ENCODE assay signal across 14 cellular contexts in the genomic region with DNA sequence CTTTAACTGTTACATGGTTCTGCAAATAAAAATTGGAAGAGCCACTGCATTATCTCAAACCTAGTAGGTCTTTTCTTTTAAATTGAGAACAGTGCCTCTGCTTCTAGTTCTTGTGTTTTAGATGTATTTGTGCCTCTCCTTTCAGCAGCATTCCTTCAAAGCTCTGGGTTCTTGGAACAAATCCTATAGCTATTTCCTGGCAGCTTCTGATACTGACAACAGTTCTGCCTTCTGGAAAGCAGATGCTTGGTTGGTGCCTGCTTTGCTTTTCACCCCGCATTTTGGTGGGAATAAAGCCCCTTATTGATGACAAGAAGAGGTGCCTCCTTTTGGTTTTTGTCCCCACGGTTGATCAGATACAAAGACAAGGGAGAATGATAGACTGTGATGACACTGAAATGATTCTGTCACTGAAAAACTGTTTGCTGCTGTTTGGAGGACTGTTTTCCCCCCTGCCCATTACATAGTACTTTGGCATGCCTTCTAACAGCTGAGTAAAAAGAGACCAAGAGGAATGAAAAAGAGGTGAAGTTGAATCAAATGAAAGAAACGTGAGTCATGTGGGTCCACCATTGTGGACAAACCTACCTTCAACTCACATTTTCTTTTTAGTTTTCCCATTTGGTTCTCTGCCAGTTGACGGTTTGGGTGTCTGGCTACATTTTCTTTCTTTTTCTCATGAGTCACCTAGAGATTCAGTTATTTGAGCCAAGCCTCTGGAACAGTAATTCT. TPM values are rescaled to one million over a fixed set of nuclear protein-coding genes. Genes with fewer than 3 reads are reported as not detected.
DNase-seq lines count a peak whose midpoint lies in the region; ATAC-seq and TF ChIP-seq lines count a peak whose summit lies in the region.
"Had no signal": no experiment of that assay in that cellular context is flagged by ENCODE, and none has a peak within 500 bp of the region (broad histone marks: within the 10 kb centered on the region; RNA-seq: fewer than 3 reads in every experiment).

No MANE protein-coding gene starts in this region.

- TF ChIP-seq EP300 in esophagus muscularis mucosa (IDR thresholded peaks at IDR 0.05), result no peak

- peaks cover 50% of the 10 kb centered on the region for H3K36me3 Mint-ChIP-seq in HFFc6 (ENCODE audit: low read depth)

- H3K4me3 ChIP-seq in ACC112 (ENCODE audit: low read depth, low read length) (peak overlapping the region; percentile 8; the same call in 1 of the 2 replicates), astrocyte of the spinal cord (ENCODE audit: low read depth, low read length) (no peak overlapping the region), esophagus muscularis mucosa (no peak overlapping the region)

- no peaks in the 10 kb centered on the region for H3K27me3 ChIP-seq in ACC112 (ENCODE audit: insufficient read depth, low read length)
- no peaks in the 10 kb centered on the region for H3K27me3 ChIP-seq in foreskin keratinocyte
- H3K27me3 ChIP-seq in esophagus muscularis mucosa, result no peaks in the 10 kb centered on the region

- peaks cover 28% of the 10 kb centered on the region for H3K79me2 ChIP-seq in ACC112 (ENCODE audit: control insufficient read depth, insufficient read depth, low read length, unreplicated experiment)

- no peaks in the 10 kb centered on the region for H3K27me3 Mint-ChIP-seq in HFFc6 (ENCODE audit: insufficient read depth)
- H3K27me3 Mint-ChIP-seq: B cell, memory B cell had no signal

- DNase-seq in HFFc6, result peak; percentile 76
- DNase-seq in astrocyte of the spinal cord (ENCODE audit: low read depth, low spot score), result peak; percentile 90
- DNase-seq in foreskin keratinocyte, result peak; percentile 31 to 72
- no peak for DNase-seq in NCI-H1930 (lab: John Stamatoyannopoulos, UW)
- DNase-seq in activated effector memory CD4-positive, alpha-beta T cell treated with anti-CD3 and anti-CD28 coated beads, Interleukin-2, amount 50 U/mL, for 16 hours, result no peak
- no peak for DNase-seq in esophagus muscularis mucosa (ENCODE audit: extremely low spot score)
- DNase-seq in C1 segment of cervical spinal cord (lab: John Stamatoyannopoulos, UW), result no peak
- DNase-seq: activated CD8-positive, alpha-beta memory T cell treated with anti-CD3 and anti-CD28 coated beads, Interleukin-2, amount 50 U/mL, for 4 hours; effector CD8-positive, alpha-beta T cell; NCI-H526 treated with DMSO at 0.1 percent for 48 hours had no signal

- peaks cover 35% of the 10 kb centered on the region for H3K4me1 ChIP-seq in ACC112 (ENCODE audit: control insufficient read depth, insufficient read depth, low read length, unreplicated experiment)
- H3K4me1 ChIP-seq in foreskin keratinocyte, result peaks cover 15% of the 10 kb centered on the region
- peaks cover 7 to 15% (median 8%) of the 10 kb centered on the region in 4 donors for H3K4me1 ChIP-seq in esophagus muscularis mucosa

- peak overlapping the region; percentile 93 for H3K27ac Mint-ChIP-seq in HFFc6
- H3K27ac Mint-ChIP-seq: B cell, memory B cell had no signal

- H3K27ac ChIP-seq in ACC112 (ENCODE audit: low read depth, low read length), result peak overlapping the region; percentile 54
- peak overlapping the region; percentile 22 for H3K27ac ChIP-seq in foreskin keratinocyte
- no peak overlapping the region for H3K27ac ChIP-seq in esophagus muscularis mucosa (replicated peaks in 1 of 4)

- peaks cover 50% of the 10 kb centered on the region for H3K4me1 Mint-ChIP-seq in HFFc6 (ENCODE audit: low read depth)

- TF ChIP-seq POLR2A in esophagus muscularis mucosa (IDR thresholded peaks at IDR 0.05; ENCODE audit: low read depth), result no peak

- intact Hi-C loops in esophagus muscularis mucosa (cut with DNase I), result no loop called here

- H2AFZ ChIP-seq in ACC112 (ENCODE audit: low read length, unreplicated experiment), result peak overlapping the region; percentile 37

- WGBS in esophagus muscularis mucosa, result 63% methylated on average over 4 of the region's 4 CpGs

- no peaks in the 10 kb centered on the region for H3K9me3 ChIP-seq in esophagus muscularis mucosa

- in situ Hi-C loops in astrocyte of the spinal cord (cut with HindIII; ENCODE audit: low sequenced_read_pairs), result no loop called here

- H3K4me3 Mint-ChIP-seq in HFFc6, result peak overlapping the region; percentile 71
- H3K4me3 Mint-ChIP-seq: B cell, memory B cell had no signal

- no peak for TF ChIP-seq CTCF in HFFc6 (IDR thresholded peaks at IDR 0.05)
- TF ChIP-seq CTCF in astrocyte of the spinal cord (IDR thresholded peaks at IDR 0.05; ENCODE audit: low read depth, low read length), result no peak
- TF ChIP-seq CTCF in foreskin keratinocyte (conservative IDR thresholded peaks at IDR 0.05), result no peak
- no peak for TF ChIP-seq CTCF in esophagus muscularis mucosa (IDR thresholded peaks at IDR 0.05)

- H3K36me3 ChIP-seq in ACC112 (ENCODE audit: insufficient read depth, low read length) (peaks cover 33% of the 10 kb centered on the region), esophagus muscularis mucosa (peaks cover 10 to 67% (median 31%) of the 10 kb centered on the region in 4 donors)

- no peak for ATAC-seq in foreskin keratinocyte
- ATAC-seq: Right ventricle myocardium inferior had no signal

- H3K9me3 Mint-ChIP-seq in HFFc6, result no peaks in the 10 kb centered on the region
- H3K9me3 Mint-ChIP-seq: memory B cell had no signal

RNA-seq across cellular contexts. Expression of gene PTCD2, which starts 5.6 kb away (rescaled TPM):
- total RNA-seq in HFFc6 (2021; fragmentation: NEBNext Ultra II Directional; extraction: Animal tissue kit (Norgen Biotek cat#: 25700)), result 10 to 100 TPM; 10.8 to 14.4 (median 12.9) TPM
- total RNA-seq in foreskin keratinocyte (10.3 and 10.8 TPM in 2 replicates), esophagus muscularis mucosa (1 to 10 TPM; 3.5 to 7.1 (median 5.8) TPM)
- polyA plus RNA-seq in foreskin keratinocyte, result 6.3 and 7.6 TPM in 2 replicates

RNA-seq across cellular contexts. Expression of gene MRPS27, which starts 5.7 kb away (rescaled TPM):
- 10 to 100 TPM; 46.1 to 74.1 (median 57.9) TPM for total RNA-seq in HFFc6 (2021; fragmentation: NEBNext Ultra II Directional; extraction: Animal tissue kit (Norgen Biotek cat#: 25700))
- total RNA-seq in foreskin keratinocyte (77.0 and 77.9 TPM in 2 replicates), esophagus muscularis mucosa (10 to 100 TPM; 38.6 to 53.5 (median 45.7) TPM)
- 45.1 and 51.7 TPM in 2 replicates for polyA plus RNA-seq in foreskin keratinocyte

Comparison
In these comparisons a context has a peak if more than half of its experiments do, and no peak if none do; other contexts are left out.
1. H3K27ac ChIP-seq: peak in ACC112 (single experiment) and foreskin keratinocyte (single experiment); none in esophagus muscularis mucosa (0 of 4).
2. DNase-seq: peak in HFFc6 (single experiment), astrocyte of the spinal cord (single experiment) and foreskin keratinocyte (2 of 2); none in NCI-H1930 (0 of 2), activated effector memory CD4-positive, alpha-beta T cell treated with anti-CD3 and anti-CD28 coated beads, Interleukin-2, amount 50 U/mL, for 16 hours (single experiment), esophagus muscularis mucosa (single experiment) and C1 segment of cervical spinal cord (0 of 14).